In the genomic region with DNA sequence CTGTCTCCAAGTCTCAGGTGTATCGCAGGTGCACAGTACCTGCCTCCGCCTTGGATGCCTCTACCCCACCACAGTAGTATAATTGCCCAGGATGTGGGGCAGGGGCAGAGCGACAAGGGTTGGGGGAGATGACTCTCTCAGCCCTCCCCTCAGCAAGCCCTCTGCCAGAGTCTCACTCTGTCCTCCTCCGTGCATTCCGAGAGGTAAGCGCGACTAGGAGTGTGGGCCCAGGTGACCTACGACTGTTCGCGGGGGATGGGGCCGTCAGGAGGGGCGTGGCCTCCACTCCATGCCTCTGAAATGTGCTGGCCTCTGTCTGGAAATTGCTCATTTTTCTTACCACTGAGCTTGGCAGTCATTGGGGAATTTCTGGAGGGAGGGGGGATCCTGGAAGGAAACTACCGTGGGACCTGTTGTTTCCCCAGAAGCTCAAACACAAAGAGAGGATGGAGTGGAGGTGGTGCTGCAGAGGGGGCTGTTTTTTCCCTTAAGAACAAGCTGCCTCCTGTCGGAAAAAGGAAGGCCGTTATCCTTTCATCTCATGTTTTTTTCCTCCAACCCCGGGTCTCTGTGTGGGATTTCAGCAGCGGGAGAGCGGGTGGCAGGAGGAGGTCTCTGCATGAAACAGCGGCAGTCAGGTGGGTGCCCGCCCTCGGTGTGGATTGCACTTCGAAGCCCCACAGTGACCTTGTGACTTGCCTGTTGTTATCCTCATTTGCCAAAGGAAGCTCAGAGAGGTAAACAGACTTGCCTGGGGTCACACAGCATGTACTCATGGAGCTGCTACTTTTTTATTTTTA, we compare ENCODE assay signal across 9 cellular contexts. TPM values are rescaled to one million over a fixed set of nuclear protein-coding genes. Genes with fewer than 3 reads are reported as not detected.
DNase-seq lines count a peak whose midpoint lies in the region; ATAC-seq, FAIRE-seq and TF ChIP-seq lines count a peak whose summit lies in the region.
"Had no signal": no experiment of that assay in that cellular context is flagged by ENCODE, and none has a peak within 500 bp of the region (broad histone marks: within the 10 kb centered on the region; RNA-seq: fewer than 3 reads in every experiment).

No MANE protein-coding gene starts in this region.

- H3K79me2 ChIP-seq in keratinocyte (ENCODE audit: control insufficient read depth, insufficient read depth, low read length) = no peaks in the 10 kb centered on the region

- FAIRE-seq in bronchial epithelial cell (lab: Jason Lieb, UNC) (no peak), keratinocyte (lab: Jason Lieb, UNC) (no peak)

- no peaks in the 10 kb centered on the region for H4K20me1 ChIP-seq in keratinocyte (ENCODE audit: control insufficient read depth, extremely low read depth, insufficient read depth, low read length)

- no peak overlapping the region for H2AFZ ChIP-seq in keratinocyte (ENCODE audit: control insufficient read depth, low read length)

- ATAC-seq in thoracic aorta (ENCODE audit: insufficient number of reproducible peaks, low FRiP score, low read depth) = peak; percentile 89
- ATAC-seq in GM18498 (IDR thresholded peaks at IDR 0.05; ENCODE audit: unreplicated experiment) = no peak
- no peak for ATAC-seq in HG02588 (IDR thresholded peaks at IDR 0.05; ENCODE audit: unreplicated experiment)

- H3K4me1 ChIP-seq in keratinocyte (ENCODE audit: control insufficient read depth, extremely low read depth, insufficient read depth, low read length) (peaks cover 26% of the 10 kb centered on the region), thoracic aorta (ENCODE audit: control insufficient read depth in 1 of 2, low read depth in 2 of 2) (peaks cover 0 to 13% of the 10 kb centered on the region in 2 donors)

- H3K27me3 ChIP-seq in bronchial epithelial cell (ENCODE audit: control insufficient read depth, insufficient read depth, low read length) (no peaks in the 10 kb centered on the region), keratinocyte (ENCODE audit: control insufficient read depth, extremely low read depth, insufficient read depth, low read length) (no peaks in the 10 kb centered on the region), thoracic aorta (replicated peaks; ENCODE audit: insufficient read depth) (no peaks in the 10 kb centered on the region)

- TF ChIP-seq CTCF in bronchial epithelial cell (IDR thresholded peaks at IDR 0.05; ENCODE audit: insufficient read depth, low read length, severe bottlenecking) (no peak), keratinocyte (optimal IDR thresholded peaks at IDR 0.05 in 1 of 3, IDR thresholded peaks at IDR 0.05 in 1 of 3, conservative IDR thresholded peaks at IDR 0.05 in 1 of 3; ENCODE audit: extremely low read depth in 1 of 3, insufficient read depth in 2 of 3, low read length in 3 of 3) (no peak), thoracic aorta (IDR thresholded peaks at IDR 0.05) (no peak)

- H3K4me3 ChIP-seq in bronchial epithelial cell (ENCODE audit: low read depth, low read length) (no peak overlapping the region), keratinocyte (ENCODE audit: control insufficient read depth in 2 of 3, extremely low read depth in 1 of 3, insufficient read depth in 2 of 3, low read depth in 1 of 3, low read length in 3 of 3) (no peak overlapping the region), thoracic aorta (peak overlapping the region; percentile 36)

- DNase-seq in HT1080 (ENCODE audit: low read depth) (peak; percentile 86), bronchial epithelial cell (ENCODE audit: low read depth) (peak; percentile 82), keratinocyte (ENCODE audit: low read depth, low spot score) (no peak), thoracic aorta (ENCODE audit: low spot score) (peak; percentile 33), NCI-H446 treated with DMSO at 0.1 percent for 48 hours (lab: John Stamatoyannopoulos, UW) (no peak)
- DNase-seq in stimulated activated CD4-positive, alpha-beta T cell treated with anti-CD3 and anti-CD28 coated beads, Interleukin-2, amount 100 ng/mL, for 24 hours = no peak
- DNase-seq: effector memory CD4-positive, alpha-beta T cell had no signal

- no peak overlapping the region for H3K9ac ChIP-seq in keratinocyte (ENCODE audit: control insufficient read depth, extremely low read depth, insufficient read depth, low read length)

- H3K4me2 ChIP-seq in keratinocyte (ENCODE audit: control insufficient read depth, extremely low read depth, insufficient read depth, low read depth, low read length) = peak overlapping the region; percentile 20

- dilution Hi-C loops in keratinocyte (cut with MboI; ENCODE audit: extremely low pct_ligation_motif_present, low sequenced_read_pairs) = no loop called here

- H3K36me3 ChIP-seq in bronchial epithelial cell (ENCODE audit: control insufficient read depth, insufficient read depth, low read length) (no peaks in the 10 kb centered on the region), keratinocyte (ENCODE audit: control insufficient read depth in 2 of 2, extremely low read depth in 1 of 2, insufficient read depth in 2 of 2, low read length in 2 of 2) (no peaks in the 10 kb centered on the region), thoracic aorta (no peaks in the 10 kb centered on the region)

- H3K27ac ChIP-seq in keratinocyte (ENCODE audit: control insufficient read depth, insufficient read depth, low read length) (no peak overlapping the region), thoracic aorta (no peak overlapping the region)

- H3K9me3 ChIP-seq in keratinocyte (ENCODE audit: control insufficient read depth, low read depth, low read length) (no peaks in the 10 kb centered on the region), thoracic aorta (no peaks in the 10 kb centered on the region)

- H3K9me1 ChIP-seq in keratinocyte (ENCODE audit: control insufficient read depth, extremely low read depth, insufficient read depth, low read length) = peaks cover 2% of the 10 kb centered on the region

RNA-seq across cellular contexts. Expression of gene RALB, which starts 13.0 kb away (rescaled TPM):
- 48.3 and 57.6 TPM in 2 replicates for total RNA-seq in HT1080 (2014; rRNA removed; shearing (Covaris generic))
- polyA plus RNA-seq in HT1080 (2015; cell fraction: cytosol; rRNA removed) = 78.0 and 89.8 TPM in 2 replicates
- polyA plus RNA-seq in HT1080 (2015; cell fraction: nucleus; rRNA removed) = 28.3 and 34.4 TPM in 2 replicates
- total RNA-seq in bronchial epithelial cell = 52.7 and 70.0 TPM in 2 replicates
- polyA plus RNA-seq in keratinocyte = 52.8 to 80.8 TPM (median 60.6 TPM) in 3 replicates
- polyA plus RNA-seq in keratinocyte (2011; ENCODE audit: low read depth) = 54.8 TPM
- polyA plus RNA-seq in keratinocyte (2011; cell fraction: cytosol; rRNA removed) = 63.8 and 90.6 TPM in 2 replicates
- 26.9 and 35.5 TPM in 2 replicates for polyA plus RNA-seq in keratinocyte (2011; cell fraction: nucleus; rRNA removed)
- polyA plus RNA-seq in keratinocyte (2012; ENCODE audit: low replicate concordance) = 43.6 and 58.8 TPM in 2 replicates
- 8.1 to 32.2 TPM (median 25.4 TPM) in 3 replicates for polyA minus RNA-seq in keratinocyte
- 33.6 TPM for polyA minus RNA-seq in keratinocyte (2011; cell fraction: cytosol; rRNA and poly(A)+ RNA removed)
- 9.0 and 11.5 TPM in 2 replicates for polyA minus RNA-seq in keratinocyte (2011; cell fraction: nucleus; rRNA and poly(A)+ RNA removed)
- total RNA-seq in thoracic aorta = 10 to 100 TPM; 21.9 to 50.2 TPM

RNA-seq across cellular contexts. Expression of gene TMEM185B, which starts 16.5 kb away (rescaled TPM):
- total RNA-seq in HT1080 (2014; rRNA removed; shearing (Covaris generic)) = 47.9 and 55.0 TPM in 2 replicates
- polyA plus RNA-seq in HT1080 (2015; cell fraction: cytosol; rRNA removed) = 61.5 and 70.4 TPM in 2 replicates
- polyA plus RNA-seq in HT1080 (2015; cell fraction: nucleus; rRNA removed) = 56.3 and 63.7 TPM in 2 replicates
- 20.8 and 21.5 TPM in 2 replicates for total RNA-seq in bronchial epithelial cell
- polyA plus RNA-seq in keratinocyte = 7.8 to 27.8 TPM (median 13.4 TPM) in 3 replicates
- polyA plus RNA-seq in keratinocyte (2011; ENCODE audit: low read depth) = 1.3 TPM
- 7.3 and 8.6 TPM in 2 replicates for polyA plus RNA-seq in keratinocyte (2011; cell fraction: cytosol; rRNA removed)
- 30.7 and 33.7 TPM in 2 replicates for polyA plus RNA-seq in keratinocyte (2011; cell fraction: nucleus; rRNA removed)
- polyA plus RNA-seq in keratinocyte (2012; ENCODE audit: low replicate concordance) = 12.5 and 17.9 TPM in 2 replicates
- polyA minus RNA-seq in keratinocyte = 7.5 to 39.5 TPM (median 8.8 TPM) in 3 replicates
- 4.8 TPM for polyA minus RNA-seq in keratinocyte (2011; cell fraction: cytosol; rRNA and poly(A)+ RNA removed)
- polyA minus RNA-seq in keratinocyte (2011; cell fraction: nucleus; rRNA and poly(A)+ RNA removed) = 12.8 and 19.5 TPM in 2 replicates
- 10 to 100 TPM; 24.0 to 36.0 TPM for total RNA-seq in thoracic aorta

Comparison
In these comparisons a context has a peak if more than half of its experiments do, and no peak if none do; other contexts are left out.
1. DNase-seq: peak in HT1080 (single experiment), bronchial epithelial cell (single experiment) and thoracic aorta (single experiment); none in keratinocyte (single experiment), stimulated activated CD4-positive, alpha-beta T cell treated with anti-CD3 and anti-CD28 coated beads, Interleukin-2, amount 100 ng/mL, for 24 hours (0 of 2) and NCI-H446 treated with DMSO at 0.1 percent for 48 hours (single experiment).